ENCODE assay signal across 1 cellular context in the genomic region with DNA sequence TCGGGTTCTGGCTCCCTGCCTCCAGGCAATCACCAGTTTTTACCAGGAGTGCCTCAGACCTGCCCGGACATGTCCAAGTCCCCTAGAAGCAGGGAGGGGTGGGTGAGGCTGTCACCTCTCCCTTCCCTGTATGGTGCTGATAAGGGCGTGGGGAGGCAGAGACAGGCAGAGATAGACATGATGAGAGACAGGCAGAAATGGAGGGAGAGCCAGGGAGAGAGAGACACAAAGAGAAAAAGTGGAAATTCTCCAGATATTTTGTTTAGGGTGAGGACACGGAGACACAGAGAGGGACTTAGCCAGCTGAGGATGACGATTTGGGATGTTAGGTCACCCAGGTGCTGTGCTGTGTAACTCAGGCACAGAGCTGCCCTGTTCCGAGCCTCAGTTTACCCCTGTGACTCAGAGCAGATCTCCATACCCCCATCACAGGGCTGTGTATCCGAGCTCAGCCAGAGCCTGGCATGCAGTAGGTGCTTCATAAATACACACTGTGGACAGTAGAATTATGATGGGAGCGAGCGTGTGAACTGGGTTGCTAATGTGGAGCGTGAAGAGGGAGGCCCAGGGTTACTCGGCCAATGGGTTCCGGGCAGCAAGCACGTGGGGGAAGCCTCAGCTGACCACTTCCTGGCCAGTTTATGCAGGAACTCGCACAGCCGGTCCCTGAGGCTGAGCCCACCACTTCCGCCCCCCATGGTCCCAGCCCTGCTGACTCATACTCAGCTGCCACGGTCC.
TF ChIP-seq lines count a peak whose summit lies in the region.

No MANE protein-coding gene starts in this region.

TF ChIP-seq in K562, 482 proteins besides CTCF, POLR2A, EP300 and RAD21 (continued from another document and continues in another):
- TF ChIP-seq TBP (optimal IDR thresholded peaks at IDR 0.05; ENCODE audit: low read depth, low read length) (peak; percentile 45), PYGO2 (tag; IDR thresholded peaks at IDR 0.05) (peak; percentile 68; the same call in 1 of the 2 replicates), PHF20 (IDR thresholded peaks at IDR 0.05; ENCODE audit: partially characterized antibody) (peak; percentile 51), JUNB (CRISPR knock-in tag; conservative IDR thresholded peaks at IDR 0.05) (peak; percentile 57; the same call in 1 of the 2 replicates), STAG1 (CRISPR knock-in tag; IDR thresholded peaks at IDR 0.05; ENCODE audit: borderline replicate concordance) (no peak), USF2 (CRISPR knock-in tag; IDR thresholded peaks at IDR 0.05) (peak; percentile 93), VEZF1 (CRISPR knock-in tag; IDR thresholded peaks at IDR 0.05) (peak; percentile 99; the same call in 1 of the 2 replicates), STAT5A (IDR thresholded peaks at IDR 0.05; ENCODE audit: borderline replicate concordance, low read length) (peak; percentile 77), NFRKB (IDR thresholded peaks at IDR 0.05; ENCODE audit: low read depth) (peak; percentile 98), SMARCE1 (IDR thresholded peaks at IDR 0.05) (peak; percentile 95), HSF4 (CRISPR knock-in tag; IDR thresholded peaks at IDR 0.05; ENCODE audit: borderline replicate concordance) (peak; percentile 73), WHSC1 (IDR thresholded peaks at IDR 0.05; ENCODE audit: low read length) (no peak), CUX1 (CRISPR knock-in tag; IDR thresholded peaks at IDR 0.05) (0 out of 2 replicates have a peak, but pooled peaks have one; percentile 36), ZNF253 (CRISPR knock-in tag; conservative IDR thresholded peaks at IDR 0.05) (no peak), CBX2 (IDR thresholded peaks at IDR 0.05; ENCODE audit: insufficient read depth, low read length, poor library complexity, severe bottlenecking) (no peak), ADNP (tag; IDR thresholded peaks at IDR 0.05) (peak; percentile 73; the same call in 1 of the 2 replicates), XRCC4 (IDR thresholded peaks at IDR 0.05; ENCODE audit: extremely low read depth, insufficient read depth, insufficient read length) (no peak), ZFPM2 (CRISPR knock-in tag; IDR thresholded peaks at IDR 0.05) (no peak), FOSL1 (tag; conservative IDR thresholded peaks at IDR 0.05) (peak; percentile 97), RAD51 (IDR thresholded peaks at IDR 0.05; ENCODE audit: borderline replicate concordance, low read depth) (peak; percentile 95), LEF1 (IDR thresholded peaks at IDR 0.05) (peak; percentile 91), ARID2 (IDR thresholded peaks at IDR 0.05) (no peak), RCOR1 (IDR thresholded peaks at IDR 0.05; ENCODE audit: borderline replicate concordance in 1 of 2, low read depth in 2 of 2, low read length in 2 of 2) (peak; percentile 16 to 82; a peak in 3 of 4 replicates), ZKSCAN1 (IDR thresholded peaks at IDR 0.05; ENCODE audit: low read depth, low read length) (peak; percentile 97), PCBP1 (IDR thresholded peaks at IDR 0.05; ENCODE audit: low read depth, low read length, poor library complexity, severe bottlenecking) (no peak), HDAC1 (IDR thresholded peaks at IDR 0.05) (peak in 1 of 2 experiments; percentile 87; a peak in 2 of 4 replicates), TRIM24 (IDR thresholded peaks at IDR 0.05) (peak; percentile 58 to 67), SMAD2 (IDR thresholded peaks at IDR 0.05; ENCODE audit: low read depth, low read length) (no peak), ZNF57 (CRISPR knock-in tag; IDR thresholded peaks at IDR 0.05) (no peak), THRA (IDR thresholded peaks at IDR 0.05) (no peak), FOXO4 (CRISPR knock-in tag; IDR thresholded peaks at IDR 0.05) (no peak), ZBED1 (IDR thresholded peaks at IDR 0.05) (0 out of 2 replicates have a peak, but pooled peaks have one; percentile 34), MTF1 (CRISPR knock-in tag; IDR thresholded peaks at IDR 0.05; ENCODE audit: borderline replicate concordance) (peak; percentile 23; the same call in 1 of the 2 replicates), GATAD2A (IDR thresholded peaks at IDR 0.05) (peak; percentile 90; the same call in 1 of the 2 replicates), SRSF3 (IDR thresholded peaks at IDR 0.05; ENCODE audit: insufficient read depth, low read length) (no peak), C11orf30 (IDR thresholded peaks at IDR 0.05; ENCODE audit: low read depth) (peak; percentile 90), KLF13 (tag; IDR thresholded peaks at IDR 0.05; ENCODE audit: borderline replicate concordance, low read depth) (peak; percentile 25; the same call in 1 of the 2 replicates), SRSF7 (optimal IDR thresholded peaks at IDR 0.05; ENCODE audit: low read depth, low read length) (no peak), KDM4B (IDR thresholded peaks at IDR 0.05; ENCODE audit: borderline replicate concordance in 2 of 2, low read depth in 1 of 2) (peak in 1 of 2 experiments; percentile 90; a peak in 1 of 4 replicates), ELF1 (tag; IDR thresholded peaks at IDR 0.05) (peak; percentile 97)
- TF ChIP-seq, protein P1, sequence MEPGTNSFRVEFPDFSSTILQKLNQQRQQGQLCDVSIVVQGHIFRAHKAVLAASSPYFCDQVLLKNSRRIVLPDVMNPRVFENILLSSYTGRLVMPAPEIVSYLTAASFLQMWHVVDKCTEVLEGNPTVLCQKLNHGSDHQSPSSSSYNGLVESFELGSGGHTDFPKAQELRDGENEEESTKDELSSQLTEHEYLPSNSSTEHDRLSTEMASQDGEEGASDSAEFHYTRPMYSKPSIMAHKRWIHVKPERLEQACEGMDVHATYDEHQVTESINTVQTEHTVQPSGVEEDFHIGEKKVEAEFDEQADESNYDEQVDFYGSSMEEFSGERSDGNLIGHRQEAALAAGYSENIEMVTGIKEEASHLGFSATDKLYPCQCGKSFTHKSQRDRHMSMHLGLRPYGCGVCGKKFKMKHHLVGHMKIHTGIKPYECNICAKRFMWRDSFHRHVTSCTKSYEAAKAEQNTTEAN (CRISPR knock-in tag; IDR thresholded peaks at IDR 0.05), result no peak
- TF ChIP-seq, protein P2, sequence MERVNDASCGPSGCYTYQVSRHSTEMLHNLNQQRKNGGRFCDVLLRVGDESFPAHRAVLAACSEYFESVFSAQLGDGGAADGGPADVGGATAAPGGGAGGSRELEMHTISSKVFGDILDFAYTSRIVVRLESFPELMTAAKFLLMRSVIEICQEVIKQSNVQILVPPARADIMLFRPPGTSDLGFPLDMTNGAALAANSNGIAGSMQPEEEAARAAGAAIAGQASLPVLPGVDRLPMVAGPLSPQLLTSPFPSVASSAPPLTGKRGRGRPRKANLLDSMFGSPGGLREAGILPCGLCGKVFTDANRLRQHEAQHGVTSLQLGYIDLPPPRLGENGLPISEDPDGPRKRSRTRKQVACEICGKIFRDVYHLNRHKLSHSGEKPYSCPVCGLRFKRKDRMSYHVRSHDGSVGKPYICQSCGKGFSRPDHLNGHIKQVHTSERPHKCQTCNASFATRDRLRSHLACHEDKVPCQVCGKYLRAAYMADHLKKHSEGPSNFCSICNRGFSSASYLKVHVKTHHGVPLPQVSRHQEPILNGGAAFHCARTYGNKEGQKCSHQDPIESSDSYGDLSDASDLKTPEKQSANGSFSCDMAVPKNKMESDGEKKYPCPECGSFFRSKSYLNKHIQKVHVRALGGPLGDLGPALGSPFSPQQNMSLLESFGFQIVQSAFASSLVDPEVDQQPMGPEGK (CRISPR knock-in tag; IDR thresholded peaks at IDR 0.05; ENCODE audit: borderline replicate concordance), result peak; percentile 54; the same call in 1 of the 2 replicates
- TF ChIP-seq, protein P3, sequence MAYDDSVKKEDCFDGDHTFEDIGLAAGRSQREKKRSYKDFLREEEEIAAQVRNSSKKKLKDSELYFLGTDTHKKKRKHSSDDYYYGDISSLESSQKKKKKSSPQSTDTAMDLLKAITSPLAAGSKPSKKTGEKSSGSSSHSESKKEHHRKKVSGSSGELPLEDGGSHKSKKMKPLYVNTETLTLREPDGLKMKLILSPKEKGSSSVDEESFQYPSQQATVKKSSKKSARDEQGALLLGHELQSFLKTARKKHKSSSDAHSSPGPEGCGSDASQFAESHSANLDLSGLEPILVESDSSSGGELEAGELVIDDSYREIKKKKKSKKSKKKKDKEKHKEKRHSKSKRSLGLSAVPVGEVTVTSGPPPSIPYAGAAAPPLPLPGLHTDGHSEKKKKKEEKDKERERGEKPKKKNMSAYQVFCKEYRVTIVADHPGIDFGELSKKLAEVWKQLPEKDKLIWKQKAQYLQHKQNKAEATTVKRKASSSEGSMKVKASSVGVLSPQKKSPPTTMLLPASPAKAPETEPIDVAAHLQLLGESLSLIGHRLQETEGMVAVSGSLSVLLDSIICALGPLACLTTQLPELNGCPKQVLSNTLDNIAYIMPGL (CRISPR knock-in tag; IDR thresholded peaks at IDR 0.05), result no peak
- TF ChIP-seq, protein P4, sequence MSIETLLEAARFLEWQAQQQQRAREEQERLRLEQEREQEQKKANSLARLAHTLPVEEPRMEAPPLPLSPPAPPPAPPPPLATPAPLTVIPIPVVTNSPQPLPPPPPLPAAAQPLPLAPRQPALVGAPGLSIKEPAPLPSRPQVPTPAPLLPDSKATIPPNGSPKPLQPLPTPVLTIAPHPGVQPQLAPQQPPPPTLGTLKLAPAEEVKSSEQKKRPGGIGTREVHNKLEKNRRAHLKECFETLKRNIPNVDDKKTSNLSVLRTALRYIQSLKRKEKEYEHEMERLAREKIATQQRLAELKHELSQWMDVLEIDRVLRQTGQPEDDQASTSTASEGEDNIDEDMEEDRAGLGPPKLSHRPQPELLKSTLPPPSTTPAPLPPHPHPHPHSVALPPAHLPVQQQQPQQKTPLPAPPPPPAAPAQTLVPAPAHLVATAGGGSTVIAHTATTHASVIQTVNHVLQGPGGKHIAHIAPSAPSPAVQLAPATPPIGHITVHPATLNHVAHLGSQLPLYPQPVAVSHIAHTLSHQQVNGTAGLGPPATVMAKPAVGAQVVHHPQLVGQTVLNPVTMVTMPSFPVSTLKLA (conservative IDR thresholded peaks at IDR 0.05), result peak; percentile 98
